Comparison of ENCODE assay signal across 33 cellular contexts in the genomic region with DNA sequence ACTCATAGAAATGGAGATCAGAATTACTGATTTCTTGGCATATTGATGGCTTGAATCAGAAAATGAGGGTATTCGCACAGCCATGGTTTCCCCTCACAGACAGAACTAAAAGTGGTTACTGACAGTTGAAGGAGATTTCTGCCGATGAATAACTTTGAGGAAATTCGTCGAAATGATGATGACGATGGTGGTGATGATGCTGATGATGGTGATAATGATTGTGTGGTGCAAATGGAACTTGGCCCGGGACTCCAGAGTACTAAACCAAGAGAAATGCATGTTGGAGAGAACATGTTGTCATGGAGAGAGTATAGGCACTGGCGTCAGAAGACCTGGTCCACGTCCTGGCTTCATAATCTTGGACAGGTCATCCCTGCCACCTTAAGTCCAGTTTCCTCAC.
"Had no signal": no experiment of that assay in that cellular context is flagged by ENCODE, and none has a peak within 500 bp of the region (broad histone marks: within the 10 kb centered on the region; RNA-seq: fewer than 3 reads in every experiment).

No MANE protein-coding gene starts in this region.

- H3K36me3 ChIP-seq: neutrophil, ovary, spleen, suprapubic skin, tibial artery, transverse colon, upper lobe of right lung, uterus had no signal

- H3K4me3 ChIP-seq: ovary, psoas muscle, skin epidermis, smooth muscle cell, spleen, suprapubic skin, testis, tibial artery, transverse colon, upper lobe of right lung, uterus had no signal

- H3K4me3 Mint-ChIP-seq: naive B cell; naive thymus-derived CD8-positive, alpha-beta T cell; natural killer cell treated with Interleukin-12 subunit alpha and Interleukin-12 subunit beta and Interleukin-15 and Interleukin-18, amount 100 ng/mL, for 72 hours; nephron progenitor cell; neural crest cell; stimulated activated memory B cell treated with anti-CD40 and anti-IgM and Interleukin-4, amounts not matched to agents 10 μg/mL and 1 μg/mL and 100 μg/mL, for 72 hours; stimulated activated naive CD8-positive, alpha-beta T cell treated with anti-CD3 and anti-CD28 coated beads, Interleukin-15, amount 100 ng/mL, for 72 hours; type B pancreatic cell had no signal

- H3K27ac ChIP-seq: neutrophil, ovary, parathyroid adenoma, psoas muscle, skin epidermis, spleen, suprapubic skin, testis, tibial artery, transverse colon, upper lobe of right lung, uterus had no signal

- DNase-seq: naive B cell; naive thymus-derived CD8-positive, alpha-beta T cell; nephron progenitor cell; nucleus accumbens; ovary; posterior cingulate gyrus; psoas muscle; right cardiac atrium; spleen; stimulated activated CD4-positive, alpha-beta T cell treated with anti-CD3 and anti-CD28 coated beads, Interleukin-12 subunit alpha, Interleukin-12 subunit beta, amount 100 ng/mL, for 4 hours; stimulated activated CD4-positive, alpha-beta T cell treated with anti-CD3 and anti-CD28 coated beads, Interleukin-1b, Interleukin-23, amount 100 ng/mL, for 48 hours; stimulated activated CD4-positive, alpha-beta T cell treated with anti-CD3 and anti-CD28 coated beads, Interleukin-4, amount 100 ng/mL, for 1 hour; stimulated activated CD4-positive, alpha-beta T cell treated with anti-CD3 and anti-CD28 coated beads, Interleukin-4, amount 100 ng/mL, for 4 hours; stimulated activated CD8-positive, alpha-beta memory T cell treated with anti-CD3 and anti-CD28 coated beads, Interleukin-4, amount 100 ng/mL, for 48 hours; stimulated activated naive CD4-positive, alpha-beta T cell; stimulated activated naive CD8-positive, alpha-beta T cell treated with anti-CD3 and anti-CD28 coated beads, Interleukin-15, amount 100 ng/mL, for 72 hours; stimulated activated naive CD8-positive, alpha-beta T cell treated with anti-CD3 and anti-CD28 coated beads, Interleukin-15, Interleukin-2, amounts not matched to agents 100 U/mL and 50 U/mL, for 24 hours; substantia nigra; testis; tibial artery; transverse colon; upper lobe of right lung; uterus had no signal

- H3K27ac Mint-ChIP-seq: naive B cell; naive thymus-derived CD8-positive, alpha-beta T cell; natural killer cell treated with Interleukin-12 subunit alpha and Interleukin-12 subunit beta and Interleukin-15 and Interleukin-18, amount 100 ng/mL, for 72 hours; nephron progenitor cell; progenitor cell of endocrine pancreas; stimulated activated memory B cell treated with anti-CD40 and anti-IgM and Interleukin-4, amounts not matched to agents 10 μg/mL and 1 μg/mL and 100 μg/mL, for 72 hours; stimulated activated naive CD8-positive, alpha-beta T cell treated with anti-CD3 and anti-CD28 coated beads, Interleukin-15, amount 100 ng/mL, for 72 hours; type B pancreatic cell had no signal

- H3K9me3 ChIP-seq: neutrophil, ovary, psoas muscle, spleen, suprapubic skin, testis, tibial artery, transverse colon, upper lobe of right lung, uterus had no signal

- H3K4me1 ChIP-seq: parathyroid adenoma, psoas muscle, spleen, suprapubic skin, testis, tibial artery, transverse colon, upper lobe of right lung, uterus had no signal

- H3K36me3 Mint-ChIP-seq: naive thymus-derived CD8-positive, alpha-beta T cell; natural killer cell treated with Interleukin-12 subunit alpha and Interleukin-12 subunit beta and Interleukin-15 and Interleukin-18, amount 100 ng/mL, for 72 hours; stimulated activated memory B cell treated with anti-CD40 and anti-IgM and Interleukin-4, amounts not matched to agents 10 μg/mL and 1 μg/mL and 100 μg/mL, for 72 hours; type B pancreatic cell had no signal

- H3K4me1 Mint-ChIP-seq: naive B cell; naive thymus-derived CD8-positive, alpha-beta T cell; neural crest cell; stimulated activated memory B cell treated with anti-CD40 and anti-IgM and Interleukin-4, amounts not matched to agents 10 μg/mL and 1 μg/mL and 100 μg/mL, for 72 hours; stimulated activated naive CD8-positive, alpha-beta T cell treated with anti-CD3 and anti-CD28 coated beads, Interleukin-15, amount 100 ng/mL, for 72 hours had no signal
